ENCODE assay signal across 16 cellular contexts in the genomic region with DNA sequence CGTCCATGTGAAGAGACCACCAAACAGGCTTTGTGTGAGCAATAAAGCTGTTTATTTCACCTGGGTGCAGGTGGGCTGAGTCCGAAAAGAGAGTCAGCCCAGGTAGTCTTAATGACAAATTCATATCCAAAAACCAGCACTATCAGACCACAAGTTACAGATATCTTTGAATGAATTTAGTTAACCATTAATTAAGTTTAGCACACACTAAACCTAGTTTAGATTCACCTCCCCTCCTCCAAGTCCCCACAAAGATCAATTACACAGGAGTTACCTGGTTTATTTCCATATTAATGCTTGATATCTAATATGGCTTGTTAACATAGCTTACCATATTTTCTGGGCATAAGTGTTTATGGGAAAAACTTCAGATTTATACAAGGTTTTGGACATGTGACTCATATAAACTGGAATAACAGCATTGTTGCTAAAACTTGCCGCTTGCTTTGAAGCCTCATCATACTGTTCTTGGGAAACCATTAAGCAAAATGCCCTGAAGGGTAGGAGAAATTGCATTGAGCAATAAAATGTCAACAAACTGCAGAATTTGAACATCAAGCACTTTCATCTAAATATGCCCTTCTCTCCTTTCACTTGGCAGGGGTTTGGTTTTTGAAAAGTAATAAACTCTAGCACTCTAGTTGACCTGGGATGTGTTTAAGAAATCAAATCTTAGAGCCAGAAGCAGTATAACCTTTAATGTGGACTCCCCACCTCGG.
DNase-seq lines count a peak whose midpoint lies in the region; ATAC-seq and TF ChIP-seq lines count a peak whose summit lies in the region.
"Had no signal": no experiment of that assay in that cellular context is flagged by ENCODE, and none has a peak within 500 bp of the region (broad histone marks: within the 10 kb centered on the region; RNA-seq: fewer than 3 reads in every experiment).

No MANE protein-coding gene starts in this region.

- DNase-seq in Caco-2 (peak; percentile 50 to 75), NCI-H69 (lab: John Stamatoyannopoulos, UW) (peak; percentile 90), fibroblast of peridontal ligament (ENCODE audit: extremely low read depth) (peak; percentile 88), mucosa of descending colon (no peak), NCI-H2107 treated with DMSO at 0.1 percent for 48 hours (lab: John Stamatoyannopoulos, UW; ENCODE audit: unreplicated experiment) (no peak)
- DNase-seq: activated CD8-positive, alpha-beta memory T cell treated with anti-CD3 and anti-CD28 coated beads, Interleukin-2, amount 10 ng/mL, durations not matched to agents 7 days and 5 days; activated naive CD4-positive, alpha-beta T cell treated with anti-CD3 and anti-CD28 coated beads, Interleukin-2, amount 10 ng/mL, durations not matched to agents 7 days and 5 days; BE2C; central memory CD4-positive, alpha-beta T cell; NCI-H2081 treated with DMSO at 0.1 percent for 48 hours; posterior cingulate gyrus; stimulated activated CD4-positive, alpha-beta T cell treated with anti-CD3 and anti-CD28 coated beads, Interleukin-2, amount 100 ng/mL, for 24 hours; uterus had no signal

- no peaks in the 10 kb centered on the region for H3K9me3 Mint-ChIP-seq in Caco-2 (ENCODE audit: unreplicated experiment)
- H3K9me3 Mint-ChIP-seq: activated naive CD4-positive, alpha-beta T cell treated with anti-CD3 and anti-CD28 coated beads, Interleukin-2, amount 10 ng/mL, durations not matched to agents 7 days and 5 days had no signal

- POLR2A ChIA-PET in Caco-2 (lab: Charles Lee): no interaction called here

- H3K36me3 ChIP-seq in Caco-2 (ENCODE audit: control insufficient read depth, insufficient read depth, low read length) (no peaks in the 10 kb centered on the region), mucosa of descending colon (ENCODE audit: low read depth) (no peaks in the 10 kb centered on the region)
- H3K36me3 ChIP-seq: BE2C, uterus had no signal

- TF ChIP-seq CTCF in Caco-2 (IDR thresholded peaks at IDR 0.05; ENCODE audit: insufficient read depth in 1 of 2, low read depth in 1 of 2, low read length in 1 of 2, severe bottlenecking in 1 of 2, unreplicated experiment in 1 of 2) (no peak), mucosa of descending colon (IDR thresholded peaks at IDR 0.05) (no peak)

- H3K4me1 ChIP-seq in Caco-2 (peaks cover 30% of the 10 kb centered on the region), mucosa of descending colon (ENCODE audit: low read depth) (peaks cover 4% of the 10 kb centered on the region)
- H3K4me1 ChIP-seq: BE2C, uterus had no signal

- CTCF ChIA-PET in Caco-2 (lab: Charles Lee): no interaction called here

- H3K36me3 Mint-ChIP-seq in Caco-2 (ENCODE audit: insufficient read depth, unreplicated experiment): peaks cover 14% of the 10 kb centered on the region
- H3K36me3 Mint-ChIP-seq: activated CD8-positive, alpha-beta memory T cell treated with anti-CD3 and anti-CD28 coated beads, Interleukin-2, amount 10 ng/mL, durations not matched to agents 7 days and 5 days; activated naive CD4-positive, alpha-beta T cell treated with anti-CD3 and anti-CD28 coated beads, Interleukin-2, amount 10 ng/mL, durations not matched to agents 7 days and 5 days had no signal

- peaks cover 33% of the 10 kb centered on the region for H3K4me1 Mint-ChIP-seq in Caco-2 (ENCODE audit: low read depth, unreplicated experiment)
- H3K4me1 Mint-ChIP-seq: activated CD8-positive, alpha-beta memory T cell treated with anti-CD3 and anti-CD28 coated beads, Interleukin-2, amount 10 ng/mL, durations not matched to agents 7 days and 5 days; activated naive CD4-positive, alpha-beta T cell treated with anti-CD3 and anti-CD28 coated beads, Interleukin-2, amount 10 ng/mL, durations not matched to agents 7 days and 5 days had no signal

- peak overlapping the region; percentile 94 for H3K27ac Mint-ChIP-seq in Caco-2 (ENCODE audit: unreplicated experiment)
- H3K27ac Mint-ChIP-seq: activated CD8-positive, alpha-beta memory T cell treated with anti-CD3 and anti-CD28 coated beads, Interleukin-2, amount 10 ng/mL, durations not matched to agents 7 days and 5 days; activated naive CD4-positive, alpha-beta T cell treated with anti-CD3 and anti-CD28 coated beads, Interleukin-2, amount 10 ng/mL, durations not matched to agents 7 days and 5 days had no signal

- H3K4me3 ChIP-seq in Caco-2 (ENCODE audit: low read depth, low read length) (peak overlapping the region; percentile 32), mucosa of descending colon (no peak overlapping the region)
- H3K4me3 ChIP-seq: uterus had no signal

- BruUV-seq in Caco-2 (replicated peaks; lab: Mats Ljungman, UMichigan): no TSS peak

- intact Hi-C loops in Caco-2 (cut with micrococcal nuclease; ENCODE audit: unreplicated experiment): loop anchor here (1.0 to 2.0 kb wide), 3 partner anchors 19 to 442 kb away; no protein-coding TSS in a partner anchor
- intact Hi-C loops in mucosa of descending colon (cut with DNase I, micrococcal nuclease): no loop called here

- H3K27me3 ChIP-seq in Caco-2 (replicated peaks; ENCODE audit: control insufficient read depth, insufficient read depth, low read length): no peaks in the 10 kb centered on the region
- H3K27me3 ChIP-seq: BE2C, uterus had no signal

- H3K9me3 ChIP-seq in Caco-2 (no peaks in the 10 kb centered on the region), mucosa of descending colon (no peaks in the 10 kb centered on the region)
- H3K9me3 ChIP-seq: BE2C, uterus had no signal

- ATAC-seq in mucosa of descending colon (peak; percentile 73), HG03469 (IDR thresholded peaks at IDR 0.05; ENCODE audit: unreplicated experiment) (no peak), GM21390 (IDR thresholded peaks at IDR 0.05; ENCODE audit: unreplicated experiment) (no peak), HG03039 (IDR thresholded peaks at IDR 0.05; ENCODE audit: unreplicated experiment) (no peak)
- ATAC-seq: activated CD8-positive, alpha-beta memory T cell treated with anti-CD3 and anti-CD28 coated beads, Interleukin-2, amount 10 ng/mL, durations not matched to agents 7 days and 5 days had no signal

- H3K4me3 Mint-ChIP-seq in Caco-2 (ENCODE audit: unreplicated experiment): peak overlapping the region; percentile 83
- H3K4me3 Mint-ChIP-seq: activated CD8-positive, alpha-beta memory T cell treated with anti-CD3 and anti-CD28 coated beads, Interleukin-2, amount 10 ng/mL, durations not matched to agents 7 days and 5 days; activated naive CD4-positive, alpha-beta T cell treated with anti-CD3 and anti-CD28 coated beads, Interleukin-2, amount 10 ng/mL, durations not matched to agents 7 days and 5 days had no signal

- no peaks in the 10 kb centered on the region for H3K27me3 Mint-ChIP-seq in Caco-2 (ENCODE audit: insufficient read depth, unreplicated experiment)
- H3K27me3 Mint-ChIP-seq: activated CD8-positive, alpha-beta memory T cell treated with anti-CD3 and anti-CD28 coated beads, Interleukin-2, amount 10 ng/mL, durations not matched to agents 7 days and 5 days; activated naive CD4-positive, alpha-beta T cell treated with anti-CD3 and anti-CD28 coated beads, Interleukin-2, amount 10 ng/mL, durations not matched to agents 7 days and 5 days had no signal

Comparison
In these comparisons a context has a peak if more than half of its experiments do, and no peak if none do; other contexts are left out.
1. DNase-seq: peak in Caco-2 (2 of 2), NCI-H69 (single experiment) and fibroblast of peridontal ligament (single experiment); none in mucosa of descending colon (0 of 3) and NCI-H2107 treated with DMSO at 0.1 percent for 48 hours (single experiment).